15 cellular contexts compared by ENCODE assay signal in the genomic region with DNA sequence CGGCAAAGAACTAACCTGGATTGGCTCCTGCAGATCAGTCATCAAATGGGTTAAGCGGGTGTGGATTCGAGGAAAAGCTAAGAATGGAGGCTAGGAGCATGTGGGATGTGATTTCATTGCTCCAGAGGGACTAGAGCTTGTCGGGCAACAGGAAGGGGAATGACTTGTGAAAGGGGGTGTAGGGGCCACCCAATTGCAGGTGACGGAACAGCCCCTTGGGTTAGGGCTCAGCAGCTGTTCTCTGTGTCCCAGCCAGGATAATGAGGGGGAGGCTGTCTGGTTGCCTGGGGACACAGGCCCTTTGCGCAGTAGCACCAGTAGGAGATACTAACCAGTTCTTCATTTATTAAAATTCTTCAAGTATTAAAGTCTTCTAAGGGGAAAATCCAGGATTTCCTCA. TPM values are rescaled to one million over a fixed set of nuclear protein-coding genes. Genes with fewer than 3 reads are reported as not detected.
A peak's percentile ranks its signal among the peaks of the same experiment; 100 is the strongest.
DNase-seq lines count a peak whose midpoint lies in the region; ATAC-seq and TF ChIP-seq lines count a peak whose summit lies in the region.
"Had no signal": no experiment of that assay in that cellular context is flagged by ENCODE, and none has a peak within 500 bp of the region (broad histone marks: within the 10 kb centered on the region; RNA-seq: fewer than 3 reads in every experiment).

No MANE protein-coding gene starts in this region.

- no peak for TF ChIP-seq POLR2A in sigmoid colon (IDR thresholded peaks at IDR 0.05)

- H3K4me3 ChIP-seq in SJCRH30 (no peak overlapping the region), sigmoid colon (no peak overlapping the region)

- no peak for ATAC-seq in central memory CD8-positive, alpha-beta T cell (replicated peaks; ENCODE audit: extremely low read depth, poor library complexity, severe bottlenecking)
- ATAC-seq in naive B cell (ENCODE audit: low read depth in 2 of 2) (no peak), HG03520 (IDR thresholded peaks at IDR 0.05; ENCODE audit: unreplicated experiment) (no peak)
- no peak for ATAC-seq in stimulated activated effector memory CD8-positive, alpha-beta T cell treated with anti-CD3 and anti-CD28 coated beads, Interleukin-12 subunit alpha, Interleukin-12 subunit beta, amount 100 ng/mL, for 72 hours
- ATAC-seq: PC-3 had no signal

- H3K27me3 ChIP-seq in SJCRH30 = no peaks in the 10 kb centered on the region
- no peaks in the 10 kb centered on the region for H3K27me3 ChIP-seq in sigmoid colon

- H3K4me1 ChIP-seq in SJCRH30 = peaks cover 51% of the 10 kb centered on the region
- H3K4me1 ChIP-seq in sigmoid colon = peaks cover 0 to 3% (median 0%) of the 10 kb centered on the region in 4 donors
- H3K4me1 ChIP-seq: Caco-2 had no signal

- H3K27me3 Mint-ChIP-seq in central memory CD8-positive, alpha-beta T cell = peaks cover 44% of the 10 kb centered on the region
- peaks cover 12 to 20% (median 16%) of the 10 kb centered on the region in 3 donors for H3K27me3 Mint-ChIP-seq in naive B cell
- H3K27me3 Mint-ChIP-seq in activated CD4-positive, alpha-beta T cell treated with anti-CD3 and anti-CD28 coated beads, Interleukin-2, amount 10 ng/mL, durations not matched to agents 7 days and 5 days = peaks cover 16% of the 10 kb centered on the region

- POLR2A ChIA-PET in activated CD4-positive, alpha-beta T cell treated with anti-CD3 and anti-CD28 coated beads, Interleukin-2, amount 10 ng/mL, durations not matched to agents 7 days and 5 days (lab: Charles Lee) = no interaction called here

- CTCF ChIA-PET in activated CD4-positive, alpha-beta T cell treated with anti-CD3 and anti-CD28 coated beads, Interleukin-2, amount 10 ng/mL, durations not matched to agents 7 days and 5 days (lab: Charles Lee) = interaction anchor here (0.6 to 1.1 kb wide), 4 partner anchors 14 to 367 kb away, joined by 3 read pairs; a partner anchor contains a TSS

- H3K9me3 ChIP-seq in SJCRH30 (replicated peaks) = no peaks in the 10 kb centered on the region
- H3K9me3 ChIP-seq in sigmoid colon = no peaks in the 10 kb centered on the region
- H3K9me3 ChIP-seq: Caco-2 had no signal

- intact Hi-C loops in sigmoid colon (cut with DNase I) = no loop called here

- H3K4me3 Mint-ChIP-seq in central memory CD8-positive, alpha-beta T cell = no peak overlapping the region
- peak overlapping the region in 1 of 8 donors; percentile 61 for H3K4me3 Mint-ChIP-seq in naive B cell
- H3K4me3 Mint-ChIP-seq in activated CD4-positive, alpha-beta T cell treated with anti-CD3 and anti-CD28 coated beads, Interleukin-2, amount 10 ng/mL, durations not matched to agents 7 days and 5 days = no peak overlapping the region
- H3K4me3 Mint-ChIP-seq in stimulated activated effector memory CD8-positive, alpha-beta T cell treated with anti-CD3 and anti-CD28 coated beads, Interleukin-12 subunit alpha, Interleukin-12 subunit beta, amount 100 ng/mL, for 72 hours = no peak overlapping the region
- H3K4me3 Mint-ChIP-seq: CD4-positive, CD25-positive, alpha-beta regulatory T cell had no signal

- peak; percentile 42 to 53 for DNase-seq in SJCRH30
- no peak for DNase-seq in central memory CD8-positive, alpha-beta T cell (ENCODE audit: low spot score in 2 of 2)
- DNase-seq in naive B cell = no peak
- DNase-seq in sigmoid colon = peak; percentile 7
- DNase-seq in activated CD4-positive, alpha-beta T cell treated with anti-CD3 and anti-CD28 coated beads, Interleukin-2, amount 10 ng/mL, durations not matched to agents 7 days and 5 days = no peak
- DNase-seq in stimulated activated effector memory CD8-positive, alpha-beta T cell treated with anti-CD3 and anti-CD28 coated beads, Interleukin-12 subunit alpha, Interleukin-12 subunit beta, amount 100 ng/mL, for 72 hours (ENCODE audit: low spot score in 2 of 2) = no peak
- DNase-seq: Caco-2; CD4-positive, CD25-positive, alpha-beta regulatory T cell; DMS153; H7; NCI-H187; NCI-H774; PC-3 had no signal

- peaks cover 2% of the 10 kb centered on the region for H3K36me3 Mint-ChIP-seq in central memory CD8-positive, alpha-beta T cell (ENCODE audit: insufficient read depth)
- H3K36me3 Mint-ChIP-seq in naive B cell = no peaks in the 10 kb centered on the region
- H3K36me3 Mint-ChIP-seq in activated CD4-positive, alpha-beta T cell treated with anti-CD3 and anti-CD28 coated beads, Interleukin-2, amount 10 ng/mL, durations not matched to agents 7 days and 5 days (ENCODE audit: low read depth) = no peaks in the 10 kb centered on the region
- H3K36me3 Mint-ChIP-seq in stimulated activated effector memory CD8-positive, alpha-beta T cell treated with anti-CD3 and anti-CD28 coated beads, Interleukin-12 subunit alpha, Interleukin-12 subunit beta, amount 100 ng/mL, for 72 hours = no peaks in the 10 kb centered on the region
- H3K36me3 Mint-ChIP-seq: CD4-positive, CD25-positive, alpha-beta regulatory T cell had no signal

- H3K9me3 Mint-ChIP-seq in central memory CD8-positive, alpha-beta T cell = no peaks in the 10 kb centered on the region
- H3K9me3 Mint-ChIP-seq in naive B cell = peaks cover 0 to 2% (median 0%) of the 10 kb centered on the region in 7 donors
- H3K9me3 Mint-ChIP-seq in activated CD4-positive, alpha-beta T cell treated with anti-CD3 and anti-CD28 coated beads, Interleukin-2, amount 10 ng/mL, durations not matched to agents 7 days and 5 days = no peaks in the 10 kb centered on the region
- no peaks in the 10 kb centered on the region for H3K9me3 Mint-ChIP-seq in stimulated activated effector memory CD8-positive, alpha-beta T cell treated with anti-CD3 and anti-CD28 coated beads, Interleukin-12 subunit alpha, Interleukin-12 subunit beta, amount 100 ng/mL, for 72 hours
- H3K9me3 Mint-ChIP-seq: CD4-positive, CD25-positive, alpha-beta regulatory T cell had no signal

- H3K36me3 ChIP-seq in SJCRH30 (no peaks in the 10 kb centered on the region), sigmoid colon (no peaks in the 10 kb centered on the region)

- peak overlapping the region; percentile 16 for H3K27ac Mint-ChIP-seq in central memory CD8-positive, alpha-beta T cell (ENCODE audit: low read depth)
- peak overlapping the region in 4 of 6 donors; percentile 42 to 92 (median 71) for H3K27ac Mint-ChIP-seq in naive B cell
- no peak overlapping the region for H3K27ac Mint-ChIP-seq in activated CD4-positive, alpha-beta T cell treated with anti-CD3 and anti-CD28 coated beads, Interleukin-2, amount 10 ng/mL, durations not matched to agents 7 days and 5 days
- no peak overlapping the region for H3K27ac Mint-ChIP-seq in stimulated activated effector memory CD8-positive, alpha-beta T cell treated with anti-CD3 and anti-CD28 coated beads, Interleukin-12 subunit alpha, Interleukin-12 subunit beta, amount 100 ng/mL, for 72 hours
- H3K27ac Mint-ChIP-seq: CD4-positive, CD25-positive, alpha-beta regulatory T cell had no signal

- no peaks in the 10 kb centered on the region for H3K4me1 Mint-ChIP-seq in central memory CD8-positive, alpha-beta T cell
- H3K4me1 Mint-ChIP-seq in naive B cell = peaks cover 38 to 58% (median 49%) of the 10 kb centered on the region in 3 donors
- H3K4me1 Mint-ChIP-seq in activated CD4-positive, alpha-beta T cell treated with anti-CD3 and anti-CD28 coated beads, Interleukin-2, amount 10 ng/mL, durations not matched to agents 7 days and 5 days = peaks cover 9% of the 10 kb centered on the region
- peaks cover 29% of the 10 kb centered on the region for H3K4me1 Mint-ChIP-seq in stimulated activated effector memory CD8-positive, alpha-beta T cell treated with anti-CD3 and anti-CD28 coated beads, Interleukin-12 subunit alpha, Interleukin-12 subunit beta, amount 100 ng/mL, for 72 hours

- 83 to 88% methylated on average over 6 of the region's 6 CpGs for WGBS in sigmoid colon, 2 donors

- TF ChIP-seq EP300 in sigmoid colon (IDR thresholded peaks at IDR 0.05) = no peak

- no peak overlapping the region for H3K27ac ChIP-seq in SJCRH30
- H3K27ac ChIP-seq in sigmoid colon = no peak overlapping the region
- H3K27ac ChIP-seq: RWPE1 had no signal

- no peak for TF ChIP-seq CTCF in sigmoid colon (IDR thresholded peaks at IDR 0.05)

RNA-seq across cellular contexts. Expression of a gene that starts 25.0 kb away (rescaled TPM):
- total RNA-seq in SJCRH30 (2014; rRNA removed; shearing (Covaris generic)) = 51.6 and 54.7 TPM in 2 replicates
- 10 to 100 TPM; 61.1 to 91.0 (median 80.1) TPM for polyA plus RNA-seq in naive B cell (ENCODE audit: low read depth in 6 of 6)
- 10 to 100 TPM; 28.8 to 43.9 (median 34.1) TPM for total RNA-seq in sigmoid colon
- 10 to 100 TPM; 72.1 to 93.2 (median 90.2) TPM for polyA plus RNA-seq in sigmoid colon
- 10 to 100 TPM; 37.3 to 46.4 TPM for total RNA-seq in activated CD4-positive, alpha-beta T cell treated with anti-CD3 and anti-CD28 coated beads, Interleukin-2, amount 10 ng/mL, durations not matched to agents 7 days and 5 days

RNA-seq across cellular contexts. Expression of a gene that starts 57.4 kb away (rescaled TPM):
- total RNA-seq in SJCRH30 (2014; rRNA removed; shearing (Covaris generic)) = 27.0 and 31.6 TPM in 2 replicates
- polyA plus RNA-seq in naive B cell (ENCODE audit: low read depth in 6 of 6) (under 1 TPM in 4 of 6 donors, not detected in 2; 0.08 to 0.70 (median 0.41) TPM), sigmoid colon (100 to 1,000 TPM in 1 of 3 donors, 10 to 100 TPM in 2; 11.1 to 111 (median 34.8) TPM)
- 10 to 100 TPM; 20.9 to 60.9 (median 28.5) TPM for total RNA-seq in sigmoid colon
- 10 to 100 TPM; 23.7 to 25.8 TPM for total RNA-seq in activated CD4-positive, alpha-beta T cell treated with anti-CD3 and anti-CD28 coated beads, Interleukin-2, amount 10 ng/mL, durations not matched to agents 7 days and 5 days

Comparison
In these comparisons a context has a peak if more than half of its experiments do, and no peak if none do; other contexts are left out.
1. DNase-seq: peak in SJCRH30 (2 of 2) and sigmoid colon (single experiment); none in central memory CD8-positive, alpha-beta T cell (0 of 2), naive B cell (single experiment), activated CD4-positive, alpha-beta T cell treated with anti-CD3 and anti-CD28 coated beads, Interleukin-2, amount 10 ng/mL, durations not matched to agents 7 days and 5 days (single experiment) and stimulated activated effector memory CD8-positive, alpha-beta T cell treated with anti-CD3 and anti-CD28 coated beads, Interleukin-12 subunit alpha, Interleukin-12 subunit beta, amount 100 ng/mL, for 72 hours (0 of 2).
2. H3K27ac Mint-ChIP-seq: peak in central memory CD8-positive, alpha-beta T cell (single experiment) and naive B cell (4 of 6); none in activated CD4-positive, alpha-beta T cell treated with anti-CD3 and anti-CD28 coated beads, Interleukin-2, amount 10 ng/mL, durations not matched to agents 7 days and 5 days (single experiment) and stimulated activated effector memory CD8-positive, alpha-beta T cell treated with anti-CD3 and anti-CD28 coated beads, Interleukin-12 subunit alpha, Interleukin-12 subunit beta, amount 100 ng/mL, for 72 hours (single experiment).